14 cellular contexts compared by ENCODE assay signal in genomic region chr2:232878855-232879617, GRCh38.
"Had no signal": no experiment of that assay in that cellular context is flagged by ENCODE, and none has a peak within 500 bp of the region (broad histone marks: within the 10 kb centered on the region; RNA-seq: fewer than 3 reads in every experiment).

No MANE protein-coding gene starts in this region.

- H3K27me3 ChIP-seq: gastrocnemius medialis, ovary had no signal

- H3K4me3 ChIP-seq: cardiac muscle cell, colonic mucosa, gastrocnemius medialis, ovary, skin epidermis, stomach, uterus had no signal

- H3K27ac ChIP-seq: cardiac muscle cell, colonic mucosa, gastrocnemius medialis, ovary, skin epidermis, stomach, uterus had no signal

- DNase-seq: activated CD4-positive, alpha-beta T cell treated with anti-CD3 and anti-CD28 coated beads for 36 hours; activated CD8-positive, alpha-beta memory T cell treated with anti-CD3 and anti-CD28 coated beads, Interleukin-2, amount 50 U/mL, for 48 hours; activated CD8-positive, alpha-beta T cell treated with anti-CD3 and anti-CD28 coated beads, Interleukin-2, amount 10 ng/mL, durations not matched to agents 7 days and 5 days; activated naive CD4-positive, alpha-beta T cell; colonic mucosa; effector CD4-positive, alpha-beta T cell; gastrocnemius medialis; nephron progenitor cell; stomach; T-helper 9 cell; uterus had no signal

- H3K36me3 ChIP-seq: cardiac muscle cell, colonic mucosa, gastrocnemius medialis, ovary, stomach, uterus had no signal

- H3K9me3 ChIP-seq: colonic mucosa, gastrocnemius medialis, ovary, stomach, uterus had no signal

- ATAC-seq: activated CD4-positive, alpha-beta T cell treated with anti-CD3 and anti-CD28 coated beads for 36 hours; activated CD8-positive, alpha-beta T cell treated with anti-CD3 and anti-CD28 coated beads, Interleukin-2, amount 10 ng/mL, durations not matched to agents 7 days and 5 days; gastrocnemius medialis had no signal
